In genomic region chr3:70272798-70273197, GRCh38 we compare ENCODE assay signal across 23 cellular contexts. TPM values are rescaled to one million over a fixed set of nuclear protein-coding genes. Genes with fewer than 3 reads are reported as not detected.
DNase-seq lines count a peak whose midpoint lies in the region; FAIRE-seq and TF ChIP-seq lines count a peak whose summit lies in the region.
"Had no signal": no experiment of that assay in that cellular context is flagged by ENCODE, and none has a peak within 500 bp of the region (broad histone marks: within the 10 kb centered on the region; RNA-seq: fewer than 3 reads in every experiment).

No MANE protein-coding gene starts in this region.

- H3K79me2 ChIP-seq in H9 (ENCODE audit: insufficient read depth, low read length) (no peaks in the 10 kb centered on the region), H1 (ENCODE audit: control insufficient read depth in 1 of 2, insufficient read depth in 2 of 2, low read length in 2 of 2) (no peaks in the 10 kb centered on the region), osteoblast (ENCODE audit: insufficient read depth, low read length) (no peaks in the 10 kb centered on the region)

- no peak for FAIRE-seq in H1 (lab: Jason Lieb, UNC)
- FAIRE-seq: GM12892, GM18507 had no signal

- H3K4me1 ChIP-seq in H9 (ENCODE audit: insufficient read depth, low read length) (no peaks in the 10 kb centered on the region), H1 (replicated peaks in 1 of 4; ENCODE audit: control insufficient read depth in 3 of 4, insufficient read depth in 4 of 4, low read length in 3 of 4) (no peaks in the 10 kb centered on the region), osteoblast (ENCODE audit: insufficient read depth, low read length) (no peaks in the 10 kb centered on the region)
- H3K4me1 ChIP-seq: BLaER1, HAP-1 had no signal

- DNase-seq in H9 (no peak), H1 (ENCODE audit: low read depth in 1 of 2, low spot score in 2 of 2) (no peak), nephron progenitor cell (no peak), osteoblast (ENCODE audit: insufficient read length, low spot score, missing footprints) (peak; percentile 9), NOMO-1 treated with DMSO at 0.1 percent for 48 hours (lab: John Stamatoyannopoulos, UW; ENCODE audit: unreplicated experiment) (no peak)
- DNase-seq in activated effector memory CD4-positive, alpha-beta T cell treated with Interleukin-2 at 50 U/mL for 16 hours, result no peak
- no peak for DNase-seq in activated T-cell treated with anti-CD3 and anti-CD28 coated beads, Interleukin-2, amount 50 U/mL, for 1 hour
- DNase-seq: 8988T; CD4-positive, alpha-beta memory T cell; DMS153; DMS79; GDM1; GOT3 had no signal

- H3K9me3 Mint-ChIP-seq in H9 (no peaks in the 10 kb centered on the region), nephron progenitor cell (no peaks in the 10 kb centered on the region)

- H3K27me3 ChIP-seq in H9 (ENCODE audit: insufficient read depth, low read length) (no peaks in the 10 kb centered on the region), H1 (replicated peaks in 1 of 4; ENCODE audit: control insufficient read depth in 3 of 4, extremely low read depth in 1 of 4, insufficient read depth in 3 of 4, low read length in 3 of 4) (no peaks in the 10 kb centered on the region), osteoblast (ENCODE audit: insufficient read depth, low read length) (no peaks in the 10 kb centered on the region)
- H3K27me3 ChIP-seq: BLaER1 had no signal

- no peaks in the 10 kb centered on the region for H4K20me1 ChIP-seq in H9 (ENCODE audit: control insufficient read depth, insufficient read depth, insufficient read length)
- peaks cover 0 to 2% of the 10 kb centered on the region in 2 experiments for H4K20me1 ChIP-seq in H1 (replicated peaks in 1 of 2; ENCODE audit: control insufficient read depth in 1 of 2, insufficient read depth in 2 of 2, low read length in 2 of 2)
- no peaks in the 10 kb centered on the region for H4K20me1 ChIP-seq in osteoblast (ENCODE audit: insufficient read depth, low read length)
- H4K20me1 ChIP-seq: BLaER1 had no signal

- H3K4me3 ChIP-seq in H1 (ENCODE audit: extremely low read depth in 1 of 4, insufficient read depth in 2 of 4, low read depth in 3 of 4, low read length in 4 of 4) (no peak overlapping the region), osteoblast (ENCODE audit: insufficient read depth, low read length) (no peak overlapping the region)
- H3K4me3 ChIP-seq: BLaER1, HAP-1 had no signal

- no peak overlapping the region for H3T11ph ChIP-seq in H9 (ENCODE audit: low read length)

- H3K27ac ChIP-seq in H9 (ENCODE audit: insufficient read length, low read depth, low read length), result no peak overlapping the region
- H3K27ac ChIP-seq in H1 (ENCODE audit: low read depth, low read length), result no peak overlapping the region
- H3K27ac ChIP-seq in osteoblast (ENCODE audit: low read depth, low read length), result no peak overlapping the region
- H3K27ac ChIP-seq: BLaER1, HL-60 had no signal

- no peaks in the 10 kb centered on the region for H3K4me1 Mint-ChIP-seq in H9
- no peaks in the 10 kb centered on the region for H3K4me1 Mint-ChIP-seq in nephron progenitor cell
- H3K4me1 Mint-ChIP-seq: CD14-positive monocyte; CD4-positive, alpha-beta memory T cell had no signal

- H3K36me3 Mint-ChIP-seq in H9 (ENCODE audit: insufficient read depth in 1 of 3, low read depth in 3 of 3), result no peaks in the 10 kb centered on the region
- no peaks in the 10 kb centered on the region for H3K36me3 Mint-ChIP-seq in nephron progenitor cell (ENCODE audit: low read depth)
- H3K36me3 Mint-ChIP-seq: CD14-positive monocyte; CD4-positive, alpha-beta memory T cell had no signal

- H2BK15ac ChIP-seq in H9 (ENCODE audit: low read depth, low read length), result no peak overlapping the region
- H2BK15ac ChIP-seq in H1 (ENCODE audit: low read length), result no peak overlapping the region

- TF ChIP-seq RAD21 in H1 (IDR thresholded peaks at IDR 0.05 in 1 of 2, conservative IDR thresholded peaks at IDR 0.05 in 1 of 2; ENCODE audit: low read depth in 2 of 2, low read length in 2 of 2), result no peak

- no peak overlapping the region for H2AK5ac ChIP-seq in H9 (ENCODE audit: insufficient read length, low read length)
- no peak overlapping the region for H2AK5ac ChIP-seq in H1 (ENCODE audit: low read depth, low read length)

- H4K91ac ChIP-seq in H9 (ENCODE audit: insufficient read length, low read depth, low read length), result no peak overlapping the region
- no peak overlapping the region for H4K91ac ChIP-seq in H1 (replicated peaks; ENCODE audit: insufficient read length, low read length)

- H3K23ac ChIP-seq in H9 (ENCODE audit: insufficient read length, low read depth, low read length) (no peak overlapping the region), H1 (ENCODE audit: insufficient read length) (no peak overlapping the region)

- H3K4me3 Mint-ChIP-seq in H9 (no peak overlapping the region), nephron progenitor cell (no peak overlapping the region)
- H3K4me3 Mint-ChIP-seq: CD14-positive monocyte; CD4-positive, alpha-beta memory T cell had no signal

- H3K27ac Mint-ChIP-seq in H9, result no peak overlapping the region; a peak in 1 of 7 replicates
- H3K27ac Mint-ChIP-seq in nephron progenitor cell, result peak overlapping the region; percentile 38
- H3K27ac Mint-ChIP-seq: CD14-positive monocyte; CD4-positive, alpha-beta memory T cell had no signal

- WGBS in H9 (ENCODE audit: extremely low coverage, insufficient read length, low lambda C conversion rate), result no CpG with 5 or more reads among the region's 5 CpGs
- WGBS in H1 (ENCODE audit: extremely low coverage in 1 of 2, insufficient coverage in 1 of 2, insufficient read length in 1 of 2, insufficient replicate concordance in 2 of 2, low coverage in 1 of 2, low lambda C conversion rate in 2 of 2, missing lambda C conversion rate in 1 of 2), 2 experiments, result 97% methylated on average over 5 of the region's 5 CpGs; no CpG with 5 or more reads in 1 of the 2 experiments

- H3K9ac ChIP-seq in H9 (ENCODE audit: extremely low read depth, insufficient read length, low read length) (no peak overlapping the region), H1 (replicated peaks in 1 of 4; ENCODE audit: extremely low read depth in 1 of 4, low read depth in 3 of 4, low read length in 3 of 4) (no peak overlapping the region)
- H3K9ac ChIP-seq: BLaER1 had no signal

- no peak overlapping the region for H3K4me2 ChIP-seq in H9 (ENCODE audit: insufficient read depth, insufficient read length, low read length)
- H3K4me2 ChIP-seq in H1 (ENCODE audit: insufficient read depth in 1 of 2, low read depth in 2 of 2, low read length in 2 of 2), result no peak overlapping the region
- no peak overlapping the region for H3K4me2 ChIP-seq in osteoblast (ENCODE audit: insufficient read depth, low read length)
- H3K4me2 ChIP-seq: BLaER1 had no signal

- H3K4ac ChIP-seq in H9 (ENCODE audit: low read depth, low read length), result no peak overlapping the region
- H3K4ac ChIP-seq in H1 (replicated peaks; ENCODE audit: insufficient read length, low read depth, low read length), result no peak overlapping the region

- H2BK12ac ChIP-seq in H9 (ENCODE audit: insufficient read length, low read depth, low read length) (no peak overlapping the region), H1 (ENCODE audit: low read depth, low read length) (no peak overlapping the region)

- no peak for TF ChIP-seq EP300 in H1 (IDR thresholded peaks at IDR 0.05; ENCODE audit: borderline replicate concordance in 1 of 2, low read depth in 2 of 2, low read length in 2 of 2)

- no peak overlapping the region for H4K5ac ChIP-seq in H9 (ENCODE audit: insufficient read length, low read depth, low read length)
- H4K5ac ChIP-seq in H1 (ENCODE audit: insufficient read length, low read depth, low read length), result no peak overlapping the region

- H3K23me2 ChIP-seq in H9 (ENCODE audit: insufficient read length, low read depth, low read length, poor library complexity, severe bottlenecking), result no peaks in the 10 kb centered on the region
- no peaks in the 10 kb centered on the region for H3K23me2 ChIP-seq in H1 (ENCODE audit: low read depth, low read length)

- H3K9me3 ChIP-seq in H9 (ENCODE audit: control insufficient read depth, low read depth, low read length) (no peaks in the 10 kb centered on the region), H1 (ENCODE audit: insufficient read depth in 2 of 2, low read depth in 1 of 2, low read length in 1 of 2) (no peaks in the 10 kb centered on the region), osteoblast (ENCODE audit: low read depth, low read length) (no peaks in the 10 kb centered on the region)
- H3K9me3 ChIP-seq: BLaER1, HAP-1 had no signal

- H4K8ac ChIP-seq in H9 (replicated peaks; ENCODE audit: insufficient read length, low read depth, low read length) (no peak overlapping the region), H1 (ENCODE audit: extremely low read depth, insufficient read depth, low read length) (no peak overlapping the region)

- H2BK5ac ChIP-seq in H9 (ENCODE audit: insufficient read length, low read length) (no peak overlapping the region), H1 (ENCODE audit: low read depth, low read length) (no peak overlapping the region)

- H3K27me3 Mint-ChIP-seq in H9 (ENCODE audit: low read depth) (no peaks in the 10 kb centered on the region), nephron progenitor cell (ENCODE audit: low read depth, poor library complexity) (no peaks in the 10 kb centered on the region)
- H3K27me3 Mint-ChIP-seq: CD4-positive, alpha-beta memory T cell had no signal

- CTCF ChIA-PET in H1 (lab: Charles Lee; ENCODE audit: partially characterized antibody), result no interaction called here

- H3K36me3 ChIP-seq in H1 (ENCODE audit: control insufficient read depth in 2 of 4, insufficient read depth in 4 of 4, low read length in 3 of 4) (no peaks in the 10 kb centered on the region), osteoblast (ENCODE audit: insufficient read depth, low read length) (no peaks in the 10 kb centered on the region)
- H3K36me3 ChIP-seq: BLaER1, HAP-1 had no signal

- H3K14ac ChIP-seq in H9 (ENCODE audit: insufficient read depth, low read length), result no peak overlapping the region
- no peak overlapping the region for H3K14ac ChIP-seq in H1 (ENCODE audit: insufficient read length)

- POLR2A ChIA-PET in H1 (lab: Charles Lee; ENCODE audit: partially characterized antibody), result no interaction called here

- no peak overlapping the region for H3K56ac ChIP-seq in H9 (ENCODE audit: insufficient read length, low read depth, low read length)
- H3K56ac ChIP-seq in H1 (replicated peaks; ENCODE audit: insufficient read length, low read depth, low read length), result no peak overlapping the region

- H2AFZ ChIP-seq in H9 (ENCODE audit: low read length), result peak overlapping the region; percentile 82
- H2AFZ ChIP-seq in H1 (ENCODE audit: low read length), result peak overlapping the region; percentile 56; the same call in 1 of the 2 replicates
- H2AFZ ChIP-seq in osteoblast (ENCODE audit: low read length), result no peak overlapping the region

- H2BK20ac ChIP-seq in H9 (ENCODE audit: low read depth, low read length, poor library complexity, severe bottlenecking) (peak overlapping the region; percentile 26), H1 (ENCODE audit: low read length) (no peak overlapping the region)

- no peak for TF ChIP-seq CTCF in H9 (conservative IDR thresholded peaks at IDR 0.05)
- no peak for TF ChIP-seq CTCF in H1 (IDR thresholded peaks at IDR 0.05; ENCODE audit: control extremely low read depth in 1 of 3, insufficient read depth in 1 of 3, low read depth in 1 of 3, low read length in 3 of 3)
- no peak for TF ChIP-seq CTCF in nephron progenitor cell (IDR thresholded peaks at IDR 0.05)
- no peak for TF ChIP-seq CTCF in osteoblast (IDR thresholded peaks at IDR 0.05; ENCODE audit: extremely low read depth, low read depth, low read length)

- no peak overlapping the region for H2BK120ac ChIP-seq in H9 (ENCODE audit: low read depth, low read length, poor library complexity, severe bottlenecking)
- H2BK120ac ChIP-seq in H1 (replicated peaks; ENCODE audit: low read depth, low read length), result no peak overlapping the region

- no peak for TF ChIP-seq POLR2A in H1 (IDR thresholded peaks at IDR 0.05; ENCODE audit: control extremely low read depth in 1 of 2, low read depth in 2 of 2, low read length in 2 of 2)

- H3K79me1 ChIP-seq in H9 (ENCODE audit: insufficient read depth, low read depth, low read length, poor library complexity, severe bottlenecking) (no peaks in the 10 kb centered on the region), H1 (ENCODE audit: low read depth, low read length) (no peaks in the 10 kb centered on the region)

- H3K18ac ChIP-seq in H9 (ENCODE audit: insufficient read length, low read depth, low read length) (no peak overlapping the region), H1 (ENCODE audit: extremely low read depth, low read length) (no peak overlapping the region)

RNA-seq across cellular contexts. Expression of gene MDFIC2, which starts 39.6 kb away (rescaled TPM):
- total RNA-seq in H9 (2021) (not detected in 2 replicates), osteoblast (not detected in 2 replicates)
- total RNA-seq in H1 (2021; fragmentation: NEBNext Ultra II Directional; extraction: Animal tissue kit (Norgen Biotek cat#: 25700)), result not detected in 2 replicates
- polyA plus RNA-seq in H1 (2011; rRNA removed), result not detected in 2 replicates
- polyA plus RNA-seq in H1 (2011; cell fraction: cytosol; rRNA removed), result not detected
- not detected for polyA plus RNA-seq in H1 (2011; cell fraction: nucleus; rRNA removed)
- not detected in 4 replicates for polyA plus RNA-seq in H1 (2012, experiment 1 of 2)
- polyA plus RNA-seq in H1 (2012, experiment 2 of 2), result not detected
- polyA plus RNA-seq in H1 (2013, experiment 1 of 2), result not detected
- polyA plus RNA-seq in H1 (2013, experiment 2 of 2), result not detected
- polyA minus RNA-seq in H1 (2011; rRNA and poly(A)+ RNA removed), result not detected in 2 replicates
- not detected for polyA minus RNA-seq in H1 (2011; cell fraction: cytosol; rRNA and poly(A)+ RNA removed)
- polyA minus RNA-seq in H1 (2011; cell fraction: nucleus; rRNA and poly(A)+ RNA removed), result not detected
- total RNA-seq: A673; CD4-positive, alpha-beta memory T cell; Daoy; HT1080 had no signal
- polyA plus RNA-seq: AG04450; CD14-positive monocyte; CD4-positive, alpha-beta memory T cell had no signal
